Comparison of ENCODE assay signal across 20 cellular contexts in genomic region chr10:53276797-53277196, GRCh38.
"Had no signal": no experiment of that assay in that cellular context is flagged by ENCODE, and none has a peak within 500 bp of the region (broad histone marks: within the 10 kb centered on the region; RNA-seq: fewer than 3 reads in every experiment).

No MANE protein-coding gene starts in this region.

- H3K36me3 Mint-ChIP-seq: T-cell had no signal

- H3K4me3 Mint-ChIP-seq: T-cell; T-helper 1 cell treated with Interleukin-12 subunit alpha and Interleukin-12 subunit beta and Interleukin-4 antibody, amounts not matched to agents 30 μg/mL and 1 μg/mL, for 36 hours had no signal

- H3K9me3 ChIP-seq: SK-N-SH had no signal

- H3K27ac Mint-ChIP-seq: T-cell; T-helper 1 cell treated with Interleukin-12 subunit alpha and Interleukin-12 subunit beta and Interleukin-4 antibody, amounts not matched to agents 30 μg/mL and 1 μg/mL, for 36 hours had no signal

- H3K4me1 Mint-ChIP-seq: T-cell had no signal

- H3K9ac ChIP-seq: KMS-11, SK-N-SH had no signal

- H3K4me2 ChIP-seq: KMS-11, SK-N-SH had no signal

- H3K27ac ChIP-seq: KMS-11, RWPE1 had no signal

- DNase-seq: IMR-90, Kasumi-1, MV-4-11, NCI-H1048, NCI-H1105, NCI-H1436 treated with DMSO at 0.1 percent for 48 hours, NCI-H1694, NCI-H187 treated with DMSO at 0.1 percent for 48 hours, NCI-H2029 treated with DMSO at 0.1 percent for 48 hours, NCI-H2171, NCI-H226, NCI-H524, NCI-H526 treated with DMSO at 0.1 percent for 48 hours, SHP77, SK-N-SH, SW 1271, T-cell had no signal

- H3K27me3 Mint-ChIP-seq: T-cell had no signal
